In genomic region chr19:19662344-19662743, GRCh38 we compare ENCODE assay signal across 8 cellular contexts. TPM values are rescaled to one million over a fixed set of nuclear protein-coding genes. Genes with fewer than 3 reads are reported as not detected.
DNase-seq lines count a peak whose midpoint lies in the region; ATAC-seq lines count a peak whose summit lies in the region.

No MANE protein-coding gene starts in this region.

- H3K9me3 ChIP-seq in CD4-positive, CD25-positive, alpha-beta regulatory T cell (ENCODE audit: control insufficient read depth in 2 of 2, low read length in 2 of 2): peaks cover 3 to 13% of the 10 kb centered on the region in 2 experiments
- H3K9me3 ChIP-seq in NT2/D1 (ENCODE audit: insufficient read depth, low read length): no peaks in the 10 kb centered on the region
- H3K9me3 ChIP-seq in endocrine pancreas (ENCODE audit: control insufficient read depth, low read length): no peaks in the 10 kb centered on the region
- H3K9me3 ChIP-seq in neuron (ENCODE audit: low read length): no peaks in the 10 kb centered on the region

- peak overlapping the region; percentile 96 for H3K27ac ChIP-seq in CD4-positive, CD25-positive, alpha-beta regulatory T cell (ENCODE audit: insufficient read depth, low read length, poor library complexity, severe bottlenecking)

- H3K4me3 ChIP-seq in CD4-positive, CD25-positive, alpha-beta regulatory T cell (ENCODE audit: low read depth, low read length): peak overlapping the region; percentile 84
- H3K4me3 ChIP-seq in NT2/D1 (ENCODE audit: insufficient read length, low read depth): peak overlapping the region; percentile 100
- peak overlapping the region; percentile 71 for H3K4me3 ChIP-seq in endocrine pancreas (ENCODE audit: control insufficient read depth, insufficient read depth, low read length)
- peak overlapping the region; percentile 83 for H3K4me3 ChIP-seq in neuron (ENCODE audit: low read length)

- H3K27me3 ChIP-seq in CD4-positive, CD25-positive, alpha-beta regulatory T cell (ENCODE audit: control insufficient read depth, insufficient read depth, low read length): no peaks in the 10 kb centered on the region
- no peaks in the 10 kb centered on the region for H3K27me3 ChIP-seq in NT2/D1 (ENCODE audit: insufficient read depth, insufficient read length)
- no peaks in the 10 kb centered on the region for H3K27me3 ChIP-seq in endocrine pancreas (ENCODE audit: control insufficient read depth, insufficient read depth, low read length)
- no peaks in the 10 kb centered on the region for H3K27me3 ChIP-seq in neuron (ENCODE audit: insufficient read depth, low read length)

- peak overlapping the region; percentile 97 to 98 (median 97) for H3K27ac Mint-ChIP-seq in CD4-positive, CD25-positive, alpha-beta regulatory T cell

- peaks cover 34% of the 10 kb centered on the region for H3K4me1 ChIP-seq in CD4-positive, CD25-positive, alpha-beta regulatory T cell (ENCODE audit: control insufficient read depth, insufficient read depth, low read length, poor library complexity, severe bottlenecking)
- H3K4me1 ChIP-seq in NT2/D1 (ENCODE audit: insufficient read depth, insufficient read length) (peaks cover 12% of the 10 kb centered on the region), endocrine pancreas (ENCODE audit: control insufficient read depth, insufficient read depth, low read length) (no peaks in the 10 kb centered on the region), neuron (ENCODE audit: insufficient read depth, low read length) (peaks cover 17% of the 10 kb centered on the region)

- peak overlapping the region; percentile 91 to 99 (median 94) for H3K4me3 Mint-ChIP-seq in CD4-positive, CD25-positive, alpha-beta regulatory T cell

- peaks cover 0 to 6% (median 0%) of the 10 kb centered on the region in 7 donors for H3K9me3 Mint-ChIP-seq in CD4-positive, CD25-positive, alpha-beta regulatory T cell

- no peak overlapping the region for H2AFZ ChIP-seq in neuron (ENCODE audit: low read depth, low read length)

- H3K9ac ChIP-seq in NT2/D1 (ENCODE audit: insufficient read length, low read depth) (peak overlapping the region; percentile 43), endocrine pancreas (ENCODE audit: control insufficient read depth, insufficient read depth, low read length) (no peak overlapping the region)

- no peak for ATAC-seq in CD4-positive, CD25-positive, alpha-beta regulatory T cell (ENCODE audit: low read depth in 2 of 2)
- no peak for ATAC-seq in GM21825 (IDR thresholded peaks at IDR 0.05; ENCODE audit: unreplicated experiment)

- H3K36me3 Mint-ChIP-seq in CD4-positive, CD25-positive, alpha-beta regulatory T cell: peaks cover 13% of the 10 kb centered on the region

- DNase-seq in CD4-positive, CD25-positive, alpha-beta regulatory T cell: no peak
- DNase-seq in NT2/D1 (ENCODE audit: low read depth, low spot score): no peak
- no peak for DNase-seq in NCI-H82 (lab: John Stamatoyannopoulos, UW)
- no peak for DNase-seq in stimulated activated CD4-positive, alpha-beta T cell treated with anti-CD3 and anti-CD28 coated beads, Interleukin-4, amount 100 ng/mL, for 4 hours
- no peak for DNase-seq in NCI-H524 (lab: John Stamatoyannopoulos, UW)

- peaks cover 25% of the 10 kb centered on the region for H3K36me3 ChIP-seq in CD4-positive, CD25-positive, alpha-beta regulatory T cell (ENCODE audit: control insufficient read depth, insufficient read depth, low read length)
- H3K36me3 ChIP-seq in NT2/D1 (ENCODE audit: insufficient read depth, insufficient read length, low read length): peaks cover 43% of the 10 kb centered on the region
- peaks cover 2% of the 10 kb centered on the region for H3K36me3 ChIP-seq in endocrine pancreas (ENCODE audit: control insufficient read depth, insufficient read depth, low read length)
- peaks cover 30% of the 10 kb centered on the region for H3K36me3 ChIP-seq in neuron (ENCODE audit: insufficient read depth, low read length)

- H3K27me3 Mint-ChIP-seq in CD4-positive, CD25-positive, alpha-beta regulatory T cell: no peaks in the 10 kb centered on the region

- peaks cover 14 to 49% (median 27%) of the 10 kb centered on the region in 4 donors for H3K4me1 Mint-ChIP-seq in CD4-positive, CD25-positive, alpha-beta regulatory T cell

RNA-seq across cellular contexts. Expression of gene ATP13A1, which starts 1.1 kb away (rescaled TPM):
- total RNA-seq in CD4-positive, CD25-positive, alpha-beta regulatory T cell: 114 TPM
- polyA plus RNA-seq in CD4-positive, CD25-positive, alpha-beta regulatory T cell: 10 to 100 TPM; 24.1 to 31.9 (median 30.7) TPM

RNA-seq across cellular contexts. Expression of gene ZNF101, which starts 6.3 kb away (rescaled TPM):
- 84.4 TPM for total RNA-seq in CD4-positive, CD25-positive, alpha-beta regulatory T cell
- 100 to 1,000 TPM; 123 to 168 (median 142) TPM for polyA plus RNA-seq in CD4-positive, CD25-positive, alpha-beta regulatory T cell

RNA-seq across cellular contexts. Expression of gene GMIP, which starts 18.9 kb away (rescaled TPM):
- 155 TPM for total RNA-seq in CD4-positive, CD25-positive, alpha-beta regulatory T cell
- 10 to 100 TPM; 42.1 to 51.0 (median 45.7) TPM for polyA plus RNA-seq in CD4-positive, CD25-positive, alpha-beta regulatory T cell

RNA-seq across cellular contexts. Expression of gene LPAR2, which starts 34.3 kb away (rescaled TPM):
- total RNA-seq in CD4-positive, CD25-positive, alpha-beta regulatory T cell: 120 TPM
- 10 to 100 TPM; 29.9 to 48.5 (median 40.4) TPM for polyA plus RNA-seq in CD4-positive, CD25-positive, alpha-beta regulatory T cell

RNA-seq across cellular contexts. Expression of gene PBX4, which starts 43.9 kb away (rescaled TPM):
- total RNA-seq in CD4-positive, CD25-positive, alpha-beta regulatory T cell: 85.3 TPM
- polyA plus RNA-seq in CD4-positive, CD25-positive, alpha-beta regulatory T cell: 1 to 10 TPM; 4.1 to 7.2 (median 5.9) TPM
